Comparison of ENCODE assay signal across 1 cellular context in the genomic region with DNA sequence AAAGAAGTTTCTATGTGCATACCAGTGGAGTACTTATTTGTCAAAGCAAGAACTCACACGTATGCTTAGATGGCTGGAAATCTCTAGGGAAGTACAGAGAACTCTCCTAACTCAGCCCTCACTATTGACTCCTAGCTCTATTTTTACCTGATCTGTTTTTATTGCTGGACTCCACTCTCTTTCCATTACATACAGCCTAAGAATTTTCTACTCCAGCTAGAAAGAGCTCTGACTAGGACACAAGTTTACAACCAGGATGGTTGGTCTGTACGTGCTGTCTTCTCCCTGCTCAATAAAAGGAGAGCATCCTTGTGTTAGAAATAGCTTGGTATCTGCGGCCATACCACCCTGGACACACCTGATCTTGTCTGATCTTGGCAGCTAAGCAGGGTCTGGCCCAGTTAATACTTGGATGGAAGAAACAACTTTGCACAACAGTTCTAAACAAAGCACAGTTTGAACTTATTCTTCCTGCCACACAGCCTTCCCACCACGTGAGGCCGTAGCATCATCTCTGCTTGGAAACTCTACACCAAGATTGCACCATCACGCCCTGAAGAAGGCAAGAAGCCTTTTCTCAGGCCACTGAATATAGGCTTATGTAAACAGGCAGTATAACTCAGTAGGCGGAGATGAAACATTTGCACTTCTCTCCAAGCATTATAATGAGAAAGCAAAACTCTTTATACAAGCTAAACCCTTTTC.
TF ChIP-seq lines count a peak whose summit lies in the region.

No MANE protein-coding gene starts in this region.

TF ChIP-seq in HEK293, 187 proteins besides CTCF, POLR2A, EP300 and RAD21 (continued from another document and continues in another):
- TF ChIP-seq ZBTB44 (tag by site-specific recombination; IDR thresholded peaks at IDR 0.05) (no peak), ZNF140 (tag by site-specific recombination; IDR thresholded peaks at IDR 0.05) (no peak), ZNF624 (tag by site-specific recombination; IDR thresholded peaks at IDR 0.05) (no peak), ZNF837 (tag by site-specific recombination; IDR thresholded peaks at IDR 0.05) (no peak), ZNF561 (tag by site-specific recombination; IDR thresholded peaks at IDR 0.05; ENCODE audit: borderline replicate concordance) (no peak), PRDM2 (tag by site-specific recombination; IDR thresholded peaks at IDR 0.05; ENCODE audit: borderline replicate concordance) (no peak), ZFP41 (tag by site-specific recombination; IDR thresholded peaks at IDR 0.05; ENCODE audit: borderline replicate concordance) (no peak), ZNF843 (tag by site-specific recombination; IDR thresholded peaks at IDR 0.05) (no peak), REPIN1 (tag by site-specific recombination; IDR thresholded peaks at IDR 0.05; ENCODE audit: low read depth) (no peak), ZNF341 (tag by site-specific recombination; IDR thresholded peaks at IDR 0.05; ENCODE audit: low read depth) (no peak), ZNF292 (tag by site-specific recombination; IDR thresholded peaks at IDR 0.05; ENCODE audit: borderline replicate concordance, low read depth) (no peak), ZNF785 (tag by site-specific recombination; IDR thresholded peaks at IDR 0.05) (no peak), ZSCAN23 (tag by site-specific recombination; IDR thresholded peaks at IDR 0.05) (no peak), ZNF664 (tag by site-specific recombination; IDR thresholded peaks at IDR 0.05) (peak; percentile 89), ZNF521 (tag by site-specific recombination; IDR thresholded peaks at IDR 0.05) (no peak), ZNF645 (tag by site-specific recombination; IDR thresholded peaks at IDR 0.05) (no peak), ZEB2 (tag by site-specific recombination; IDR thresholded peaks at IDR 0.05) (0 out of 2 replicates have a peak, but pooled peaks have one; percentile 17), ZNF701 (tag by site-specific recombination; IDR thresholded peaks at IDR 0.05) (no peak), ZNF555 (tag by site-specific recombination; conservative IDR thresholded peaks at IDR 0.05) (no peak)
- TF ChIP-seq, protein P1, sequence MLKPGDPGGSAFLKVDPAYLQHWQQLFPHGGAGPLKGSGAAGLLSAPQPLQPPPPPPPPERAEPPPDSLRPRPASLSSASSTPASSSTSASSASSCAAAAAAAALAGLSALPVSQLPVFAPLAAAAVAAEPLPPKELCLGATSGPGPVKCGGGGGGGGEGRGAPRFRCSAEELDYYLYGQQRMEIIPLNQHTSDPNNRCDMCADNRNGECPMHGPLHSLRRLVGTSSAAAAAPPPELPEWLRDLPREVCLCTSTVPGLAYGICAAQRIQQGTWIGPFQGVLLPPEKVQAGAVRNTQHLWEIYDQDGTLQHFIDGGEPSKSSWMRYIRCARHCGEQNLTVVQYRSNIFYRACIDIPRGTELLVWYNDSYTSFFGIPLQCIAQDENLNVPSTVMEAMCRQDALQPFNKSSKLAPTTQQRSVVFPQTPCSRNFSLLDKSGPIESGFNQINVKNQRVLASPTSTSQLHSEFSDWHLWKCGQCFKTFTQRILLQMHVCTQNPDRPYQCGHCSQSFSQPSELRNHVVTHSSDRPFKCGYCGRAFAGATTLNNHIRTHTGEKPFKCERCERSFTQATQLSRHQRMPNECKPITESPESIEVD (tag by site-specific recombination; IDR thresholded peaks at IDR 0.05): peak; percentile 43; the same call in 1 of the 2 replicates
- TF ChIP-seq, protein P2, sequence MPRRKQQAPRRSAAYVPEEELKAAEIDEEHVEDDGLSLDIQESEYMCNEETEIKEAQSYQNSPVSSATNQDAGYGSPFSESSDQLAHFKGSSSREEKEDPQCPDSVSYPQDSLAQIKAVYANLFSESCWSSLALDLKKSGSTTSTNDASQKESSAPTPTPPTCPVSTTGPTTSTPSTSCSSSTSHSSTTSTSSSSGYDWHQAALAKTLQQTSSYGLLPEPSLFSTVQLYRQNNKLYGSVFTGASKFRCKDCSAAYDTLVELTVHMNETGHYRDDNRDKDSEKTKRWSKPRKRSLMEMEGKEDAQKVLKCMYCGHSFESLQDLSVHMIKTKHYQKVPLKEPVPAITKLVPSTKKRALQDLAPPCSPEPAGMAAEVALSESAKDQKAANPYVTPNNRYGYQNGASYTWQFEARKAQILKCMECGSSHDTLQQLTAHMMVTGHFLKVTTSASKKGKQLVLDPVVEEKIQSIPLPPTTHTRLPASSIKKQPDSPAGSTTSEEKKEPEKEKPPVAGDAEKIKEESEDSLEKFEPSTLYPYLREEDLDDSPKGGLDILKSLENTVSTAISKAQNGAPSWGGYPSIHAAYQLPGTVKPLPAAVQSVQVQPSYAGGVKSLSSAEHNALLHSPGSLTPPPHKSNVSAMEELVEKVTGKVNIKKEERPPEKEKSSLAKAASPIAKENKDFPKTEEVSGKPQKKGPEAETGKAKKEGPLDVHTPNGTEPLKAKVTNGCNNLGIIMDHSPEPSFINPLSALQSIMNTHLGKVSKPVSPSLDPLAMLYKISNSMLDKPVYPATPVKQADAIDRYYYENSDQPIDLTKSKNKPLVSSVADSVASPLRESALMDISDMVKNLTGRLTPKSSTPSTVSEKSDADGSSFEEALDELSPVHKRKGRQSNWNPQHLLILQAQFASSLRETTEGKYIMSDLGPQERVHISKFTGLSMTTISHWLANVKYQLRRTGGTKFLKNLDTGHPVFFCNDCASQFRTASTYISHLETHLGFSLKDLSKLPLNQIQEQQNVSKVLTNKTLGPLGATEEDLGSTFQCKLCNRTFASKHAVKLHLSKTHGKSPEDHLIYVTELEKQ (tag by site-specific recombination; IDR thresholded peaks at IDR 0.05; ENCODE audit: borderline replicate concordance): no peak
- TF ChIP-seq, protein P3, sequence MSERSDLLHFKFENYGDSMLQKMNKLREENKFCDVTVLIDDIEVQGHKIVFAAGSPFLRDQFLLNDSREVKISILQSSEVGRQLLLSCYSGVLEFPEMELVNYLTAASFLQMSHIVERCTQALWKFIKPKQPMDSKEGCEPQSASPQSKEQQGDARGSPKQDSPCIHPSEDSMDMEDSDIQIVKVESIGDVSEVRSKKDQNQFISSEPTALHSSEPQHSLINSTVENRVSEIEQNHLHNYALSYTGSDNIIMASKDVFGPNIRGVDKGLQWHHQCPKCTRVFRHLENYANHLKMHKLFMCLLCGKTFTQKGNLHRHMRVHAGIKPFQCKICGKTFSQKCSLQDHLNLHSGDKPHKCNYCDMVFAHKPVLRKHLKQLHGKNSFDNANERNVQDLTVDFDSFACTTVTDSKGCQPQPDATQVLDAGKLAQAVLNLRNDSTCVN (tag by site-specific recombination; optimal IDR thresholded peaks at IDR 0.05): no peak
- TF ChIP-seq, protein P4, sequence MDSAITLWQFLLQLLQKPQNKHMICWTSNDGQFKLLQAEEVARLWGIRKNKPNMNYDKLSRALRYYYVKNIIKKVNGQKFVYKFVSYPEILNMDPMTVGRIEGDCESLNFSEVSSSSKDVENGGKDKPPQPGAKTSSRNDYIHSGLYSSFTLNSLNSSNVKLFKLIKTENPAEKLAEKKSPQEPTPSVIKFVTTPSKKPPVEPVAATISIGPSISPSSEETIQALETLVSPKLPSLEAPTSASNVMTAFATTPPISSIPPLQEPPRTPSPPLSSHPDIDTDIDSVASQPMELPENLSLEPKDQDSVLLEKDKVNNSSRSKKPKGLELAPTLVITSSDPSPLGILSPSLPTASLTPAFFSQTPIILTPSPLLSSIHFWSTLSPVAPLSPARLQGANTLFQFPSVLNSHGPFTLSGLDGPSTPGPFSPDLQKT (IDR thresholded peaks at IDR 0.05; ENCODE audit: borderline replicate concordance, low read depth, low read length): no peak
- TF ChIP-seq, protein P5, sequence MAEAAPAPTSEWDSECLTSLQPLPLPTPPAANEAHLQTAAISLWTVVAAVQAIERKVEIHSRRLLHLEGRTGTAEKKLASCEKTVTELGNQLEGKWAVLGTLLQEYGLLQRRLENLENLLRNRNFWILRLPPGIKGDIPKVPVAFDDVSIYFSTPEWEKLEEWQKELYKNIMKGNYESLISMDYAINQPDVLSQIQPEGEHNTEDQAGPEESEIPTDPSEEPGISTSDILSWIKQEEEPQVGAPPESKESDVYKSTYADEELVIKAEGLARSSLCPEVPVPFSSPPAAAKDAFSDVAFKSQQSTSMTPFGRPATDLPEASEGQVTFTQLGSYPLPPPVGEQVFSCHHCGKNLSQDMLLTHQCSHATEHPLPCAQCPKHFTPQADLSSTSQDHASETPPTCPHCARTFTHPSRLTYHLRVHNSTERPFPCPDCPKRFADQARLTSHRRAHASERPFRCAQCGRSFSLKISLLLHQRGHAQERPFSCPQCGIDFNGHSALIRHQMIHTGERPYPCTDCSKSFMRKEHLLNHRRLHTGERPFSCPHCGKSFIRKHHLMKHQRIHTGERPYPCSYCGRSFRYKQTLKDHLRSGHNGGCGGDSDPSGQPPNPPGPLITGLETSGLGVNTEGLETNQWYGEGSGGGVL (tag by site-specific recombination; IDR thresholded peaks at IDR 0.05): no peak
- TF ChIP-seq, protein P6, sequence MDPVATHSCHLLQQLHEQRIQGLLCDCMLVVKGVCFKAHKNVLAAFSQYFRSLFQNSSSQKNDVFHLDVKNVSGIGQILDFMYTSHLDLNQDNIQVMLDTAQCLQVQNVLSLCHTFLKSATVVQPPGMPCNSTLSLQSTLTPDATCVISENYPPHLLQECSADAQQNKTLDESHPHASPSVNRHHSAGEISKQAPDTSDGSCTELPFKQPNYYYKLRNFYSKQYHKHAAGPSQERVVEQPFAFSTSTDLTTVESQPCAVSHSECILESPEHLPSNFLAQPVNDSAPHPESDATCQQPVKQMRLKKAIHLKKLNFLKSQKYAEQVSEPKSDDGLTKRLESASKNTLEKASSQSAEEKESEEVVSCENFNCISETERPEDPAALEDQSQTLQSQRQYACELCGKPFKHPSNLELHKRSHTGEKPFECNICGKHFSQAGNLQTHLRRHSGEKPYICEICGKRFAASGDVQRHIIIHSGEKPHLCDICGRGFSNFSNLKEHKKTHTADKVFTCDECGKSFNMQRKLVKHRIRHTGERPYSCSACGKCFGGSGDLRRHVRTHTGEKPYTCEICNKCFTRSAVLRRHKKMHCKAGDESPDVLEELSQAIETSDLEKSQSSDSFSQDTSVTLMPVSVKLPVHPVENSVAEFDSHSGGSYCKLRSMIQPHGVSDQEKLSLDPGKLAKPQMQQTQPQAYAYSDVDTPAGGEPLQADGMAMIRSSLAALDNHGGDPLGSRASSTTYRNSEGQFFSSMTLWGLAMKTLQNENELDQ (tag by site-specific recombination; IDR thresholded peaks at IDR 0.05; ENCODE audit: low read depth): no peak
- TF ChIP-seq, protein P7, sequence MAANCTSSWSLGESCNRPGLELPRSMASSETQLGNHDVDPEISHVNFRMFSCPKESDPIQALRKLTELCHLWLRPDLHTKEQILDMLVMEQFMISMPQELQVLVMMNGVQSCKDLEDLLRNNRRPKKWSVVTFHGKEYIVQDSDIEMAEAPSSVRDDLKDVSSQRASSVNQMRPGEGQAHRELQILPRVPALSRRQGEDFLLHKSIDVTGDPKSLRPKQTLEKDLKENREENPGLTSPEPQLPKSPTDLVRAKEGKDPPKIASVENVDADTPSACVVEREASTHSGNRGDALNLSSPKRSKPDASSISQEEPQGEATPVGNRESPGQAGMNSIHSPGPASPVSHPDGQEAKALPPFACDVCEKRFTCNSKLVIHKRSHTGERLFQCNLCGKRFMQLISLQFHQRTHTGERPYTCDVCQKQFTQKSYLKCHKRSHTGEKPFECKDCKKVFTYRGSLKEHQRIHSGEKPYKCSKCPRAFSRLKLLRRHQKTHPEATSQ (tag by site-specific recombination; IDR thresholded peaks at IDR 0.05): no peak
